Comparison of ENCODE assay signal across 27 cellular contexts in genomic region chr9:34669809-34670562, GRCh38. TPM values are rescaled to one million over a fixed set of nuclear protein-coding genes. Genes with fewer than 3 reads are reported as not detected.
DNase-seq lines count a peak whose midpoint lies in the region; ATAC-seq, FAIRE-seq and TF ChIP-seq lines count a peak whose summit lies in the region.
"Had no signal": no experiment of that assay in that cellular context is flagged by ENCODE, and none has a peak within 500 bp of the region (broad histone marks: within the 10 kb centered on the region; RNA-seq: fewer than 3 reads in every experiment).

No MANE protein-coding gene starts in this region.

- H3K27me3 ChIP-seq in CD4-positive, alpha-beta T cell (ENCODE audit: control insufficient read depth, insufficient read depth, low read length) = no peaks in the 10 kb centered on the region
- H3K27me3 ChIP-seq: BE2C; BLaER1 treated with 17β-estradiol and CSF1 and Interleukin-3, amounts not matched to agents 10 nM and 100 nM had no signal

- no peak overlapping the region for H3K4me3 Mint-ChIP-seq in CD4-positive, alpha-beta T cell
- H3K4me3 Mint-ChIP-seq in IgD-negative memory B cell = peak overlapping the region in 2 of 4 donors; percentile 5 to 43
- H3K4me3 Mint-ChIP-seq in nephron progenitor cell = no peak overlapping the region
- H3K4me3 Mint-ChIP-seq: CD14-positive monocyte, GM23338, H9, HFFc6 had no signal

- POLR2A ChIA-PET in A549 (lab: Yijun Ruan, JAX) = no interaction called here
- POLR2A ChIA-PET in CD4-positive, alpha-beta T cell (lab: Charles Lee) = no interaction called here

- no peak for TF ChIP-seq CTCF in A549 (IDR thresholded peaks at IDR 0.05)
- TF ChIP-seq CTCF in CD4-positive, alpha-beta T cell (IDR thresholded peaks at IDR 0.05) = no peak
- TF ChIP-seq CTCF in nephron progenitor cell (IDR thresholded peaks at IDR 0.05) = no peak

- TF ChIP-seq EP300 in A549 (IDR thresholded peaks at IDR 0.05) = no peak

- H3K36me3 Mint-ChIP-seq in CD4-positive, alpha-beta T cell (ENCODE audit: low read depth) = peaks cover 37% of the 10 kb centered on the region
- peaks cover 8% of the 10 kb centered on the region for H3K36me3 Mint-ChIP-seq in IgD-negative memory B cell
- peaks cover 42% of the 10 kb centered on the region for H3K36me3 Mint-ChIP-seq in nephron progenitor cell (ENCODE audit: low read depth)

- intact Hi-C loops in CD4-positive, alpha-beta T cell (cut with DNase I, micrococcal nuclease) = loop anchor here in 1 of 2 experiments (5.0 kb wide), 3 partner anchors 213 to 432 kb away; partner anchors contain the start of genes DNAI1, DNAJB5, FAM219A and STOML2

- H3K27ac Mint-ChIP-seq in CD4-positive, alpha-beta T cell = peak overlapping the region; percentile 99
- H3K27ac Mint-ChIP-seq in IgD-negative memory B cell = peak overlapping the region in 2 of 3 donors; percentile 18 to 22
- H3K27ac Mint-ChIP-seq in nephron progenitor cell = peak overlapping the region; percentile 27
- H3K27ac Mint-ChIP-seq: GM23338, H9, HFFc6 had no signal

- no peak for TF ChIP-seq POLR2A in A549 (IDR thresholded peaks at IDR 0.05; ENCODE audit: low read length)

- WGBS in A549 (ENCODE audit: missing lambda C conversion rate) = 80% methylated on average over 5 of the region's 5 CpGs

- CTCF ChIA-PET in A549 (lab: Yijun Ruan, JAX) = interaction anchor here (0.8 to 3.8 kb wide), 5 partner anchors 9 to 36 kb away, joined by 3 to 23 read pairs (median 5); no protein-coding TSS in a partner anchor
- CTCF ChIA-PET in CD4-positive, alpha-beta T cell (lab: Charles Lee) = no interaction called here

- no peak for ATAC-seq in A549
- ATAC-seq in CD4-positive, alpha-beta T cell (ENCODE audit: poor library complexity) = no peak
- ATAC-seq in HG03354 (IDR thresholded peaks at IDR 0.05; ENCODE audit: poor library complexity, severe bottlenecking, unreplicated experiment) = no peak
- ATAC-seq: GM23338, HCT116 had no signal

- 0 out of 3 replicates have a peak, but pooled peaks cover 4% of the 10 kb centered on the region for H3K9me3 ChIP-seq in A549
- H3K9me3 ChIP-seq in CD4-positive, alpha-beta T cell (ENCODE audit: control insufficient read depth, low read length) = peaks cover 10% of the 10 kb centered on the region
- H3K9me3 ChIP-seq: BE2C had no signal

- H3K4me3 ChIP-seq in A549 = no peak overlapping the region
- H3K4me3 ChIP-seq: BLaER1 treated with 17β-estradiol and CSF1 and Interleukin-3, amounts not matched to agents 10 nM and 100 nM; GM23338 had no signal

- no peak for DNase-seq in A549 (ENCODE audit: low read depth in 1 of 2, low spot score in 1 of 2)
- DNase-seq in CD4-positive, alpha-beta T cell = no peak
- DNase-seq in nephron progenitor cell = no peak
- DNase-seq in activated T-cell treated with anti-CD3 and anti-CD28 coated beads, Interleukin-2, amount 50 U/mL, for 1 hour = no peak
- DNase-seq in NCI-H2107 (lab: John Stamatoyannopoulos, UW) = no peak
- DNase-seq: AML-193; BE2C; Calu3; CD4-positive, alpha-beta memory T cell; COR-L47; DMS53; DMS79 treated with DMSO at 0.1 percent for 48 hours; GF-D8; H9; HFFc6 had no signal

- H3K9me3 Mint-ChIP-seq in CD4-positive, alpha-beta T cell = peaks cover 5% of the 10 kb centered on the region
- H3K9me3 Mint-ChIP-seq in IgD-negative memory B cell = peaks cover 4 to 10% (median 9%) of the 10 kb centered on the region in 3 donors
- H3K9me3 Mint-ChIP-seq in nephron progenitor cell = peaks cover 9% of the 10 kb centered on the region

- H3K4me2 ChIP-seq in A549 = no peak overlapping the region
- H3K4me2 ChIP-seq: BLaER1 treated with 17β-estradiol and CSF1 and Interleukin-3, amounts not matched to agents 10 nM and 100 nM; GM23338 had no signal

- peaks cover 15% of the 10 kb centered on the region for H3K4me1 Mint-ChIP-seq in CD4-positive, alpha-beta T cell (ENCODE audit: low read depth)
- H3K4me1 Mint-ChIP-seq in IgD-negative memory B cell (peaks cover 3 to 6% (median 5%) of the 10 kb centered on the region in 3 donors), nephron progenitor cell (peaks cover 24% of the 10 kb centered on the region)

- no peaks in the 10 kb centered on the region for H3K27me3 Mint-ChIP-seq in CD4-positive, alpha-beta T cell
- no peaks in the 10 kb centered on the region for H3K27me3 Mint-ChIP-seq in IgD-negative memory B cell
- H3K27me3 Mint-ChIP-seq in nephron progenitor cell (ENCODE audit: low read depth, poor library complexity) = no peaks in the 10 kb centered on the region
- H3K27me3 Mint-ChIP-seq: CD4-positive, alpha-beta memory T cell had no signal

- no peak for FAIRE-seq in A549 (lab: Jason Lieb, UNC)
- FAIRE-seq: GM12891, GM18507 had no signal

- no peak overlapping the region for H3K27ac ChIP-seq in A549
- no peak overlapping the region for H3K27ac ChIP-seq in CD4-positive, alpha-beta T cell (ENCODE audit: low read depth, low read length)
- H3K27ac ChIP-seq: BLaER1 treated with 17β-estradiol and CSF1 and Interleukin-3, amounts not matched to agents 10 nM and 100 nM had no signal

- TF ChIP-seq RAD21 in A549 (conservative IDR thresholded peaks at IDR 0.05 in 1 of 2, IDR thresholded peaks at IDR 0.05 in 1 of 2) = no peak

- H3K4me1 ChIP-seq in A549 = peaks cover under 1% of the 10 kb centered on the region; the same call in 2 of the 3 replicates
- H3K4me1 ChIP-seq: BE2C had no signal

TF ChIP-seq in A549, 52 proteins besides CTCF, POLR2A, EP300 and RAD21:
- TF ChIP-seq MAFK (IDR thresholded peaks at IDR 0.05; ENCODE audit: partially characterized antibody) (peak; percentile 87), ESRRA (IDR thresholded peaks at IDR 0.05; ENCODE audit: borderline replicate concordance, low read length) (no peak)

RNA-seq across cellular contexts. Expression of gene CCL27, which starts 7.5 kb away (rescaled TPM):
- 0.26 and 0.27 TPM in 2 replicates for polyA plus RNA-seq in A549 (2011; rRNA removed)
- 0.14 and 0.25 TPM in 2 replicates for polyA plus RNA-seq in A549 (2012; cell fraction: cytosol; rRNA removed)
- 0.58 and 0.84 TPM in 2 replicates for polyA plus RNA-seq in A549 (2012; cell fraction: nucleus; rRNA removed)
- 0.16 to 0.26 TPM (median 0.22 TPM) in 3 replicates for polyA plus RNA-seq in A549 (2017; fragmentation: RNase III; extraction: RNeasy Plus Mini Kit Qiagen cat#74134 plus additional on column Dnase treatment)
- polyA minus RNA-seq in A549 (2011; rRNA and poly(A)+ RNA removed) = 2.0 TPM in 1 of 2 replicates, not detected in the other
- total RNA-seq in CD4-positive, alpha-beta T cell = not detected
- polyA plus RNA-seq in IgD-negative memory B cell = not detected
- total RNA-seq: Calu3; CD4-positive, alpha-beta memory T cell; Daoy; G401; GM23338; H4 had no signal
- polyA plus RNA-seq: CD14-positive monocyte, GM23338 had no signal

RNA-seq across cellular contexts. Expression of gene IL11RA, which starts 18.0 kb away (rescaled TPM):
- 5.6 and 8.1 TPM in 2 replicates for polyA plus RNA-seq in A549 (2011; rRNA removed)
- 5.7 and 6.8 TPM in 2 replicates for polyA plus RNA-seq in A549 (2012; cell fraction: cytosol; rRNA removed)
- 54.1 and 57.5 TPM in 2 replicates for polyA plus RNA-seq in A549 (2012; cell fraction: nucleus; rRNA removed)
- 5.1 to 7.8 TPM (median 6.8 TPM) in 3 replicates for polyA plus RNA-seq in A549 (2017; fragmentation: RNase III; extraction: RNeasy Plus Mini Kit Qiagen cat#74134 plus additional on column Dnase treatment)
- polyA minus RNA-seq in A549 (2011; rRNA and poly(A)+ RNA removed) = 9.2 and 11.0 TPM in 2 replicates
- total RNA-seq in CD4-positive, alpha-beta T cell = 100 to 1,000 TPM; 117 TPM
- 4.7 TPM for polyA plus RNA-seq in IgD-negative memory B cell

RNA-seq across cellular contexts. Expression of gene CCL19, which starts 21.1 kb away (rescaled TPM):
- polyA plus RNA-seq in A549 (2011; rRNA removed) (not detected in 2 replicates), A549 (2017; fragmentation: RNase III; extraction: RNeasy Plus Mini Kit Qiagen cat#74134 plus additional on column Dnase treatment) (not detected in 3 replicates), IgD-negative memory B cell (not detected)
- not detected in 2 replicates for polyA plus RNA-seq in A549 (2012; cell fraction: cytosol; rRNA removed)
- polyA plus RNA-seq in A549 (2012; cell fraction: nucleus; rRNA removed) = not detected in 2 replicates
- polyA minus RNA-seq in A549 (2011; rRNA and poly(A)+ RNA removed) = not detected in 2 replicates
- not detected for total RNA-seq in CD4-positive, alpha-beta T cell
- total RNA-seq: A172; Calu3; CD4-positive, alpha-beta memory T cell; Daoy; G401; GM23338; H4; H9; HFFc6 had no signal
- polyA plus RNA-seq: CD14-positive monocyte; CD4-positive, alpha-beta memory T cell; GM23338 had no signal

RNA-seq across cellular contexts. Expression of gene GALT, which starts 23.5 kb away (rescaled TPM):
- 19.0 and 24.4 TPM in 2 replicates for polyA plus RNA-seq in A549 (2011; rRNA removed)
- polyA plus RNA-seq in A549 (2012; cell fraction: cytosol; rRNA removed) = 26.1 and 28.5 TPM in 2 replicates
- 121 and 128 TPM in 2 replicates for polyA plus RNA-seq in A549 (2012; cell fraction: nucleus; rRNA removed)
- polyA plus RNA-seq in A549 (2017; fragmentation: RNase III; extraction: RNeasy Plus Mini Kit Qiagen cat#74134 plus additional on column Dnase treatment) = 24.7 to 31.9 TPM (median 28.4 TPM) in 3 replicates
- polyA minus RNA-seq in A549 (2011; rRNA and poly(A)+ RNA removed) = 23.5 and 24.0 TPM in 2 replicates
- 100 to 1,000 TPM; 115 TPM for total RNA-seq in CD4-positive, alpha-beta T cell
- 37.2 TPM for polyA plus RNA-seq in IgD-negative memory B cell

RNA-seq across cellular contexts. Expression of gene SIGMAR1, which starts 32.4 kb away (rescaled TPM):
- 64.6 and 95.4 TPM in 2 replicates for polyA plus RNA-seq in A549 (2011; rRNA removed)
- 151 and 198 TPM in 2 replicates for polyA plus RNA-seq in A549 (2012; cell fraction: cytosol; rRNA removed)
- polyA plus RNA-seq in A549 (2012; cell fraction: nucleus; rRNA removed) = 81.6 and 107 TPM in 2 replicates
- polyA plus RNA-seq in A549 (2017; fragmentation: RNase III; extraction: RNeasy Plus Mini Kit Qiagen cat#74134 plus additional on column Dnase treatment) = 141 to 150 TPM (median 147 TPM) in 3 replicates
- 51.5 and 62.9 TPM in 2 replicates for polyA minus RNA-seq in A549 (2011; rRNA and poly(A)+ RNA removed)
- total RNA-seq in CD4-positive, alpha-beta T cell = 10 to 100 TPM; 11.7 to 12.1 TPM
- 63.1 TPM for polyA plus RNA-seq in IgD-negative memory B cell

Comparison
In these comparisons a context has a peak if more than half of its experiments do, and no peak if none do; other contexts are left out.
1. H3K27ac Mint-ChIP-seq: peak in every context shown above with its lines; median percentile 99 in CD4-positive, alpha-beta T cell; 27 in nephron progenitor cell; 20 in IgD-negative memory B cell.